26 cellular contexts compared by ENCODE assay signal in genomic region chr16:83742076-83742475, GRCh38.
DNase-seq lines count a peak whose midpoint lies in the region; ATAC-seq and TF ChIP-seq lines count a peak whose summit lies in the region.
"Had no signal": no experiment of that assay in that cellular context is flagged by ENCODE, and none has a peak within 500 bp of the region (broad histone marks: within the 10 kb centered on the region; RNA-seq: fewer than 3 reads in every experiment).

No MANE protein-coding gene starts in this region.

- H3K36me3 ChIP-seq in BE2C = no peaks in the 10 kb centered on the region
- H3K36me3 ChIP-seq: colonic mucosa, MG63, thyroid gland had no signal

- no peak for ATAC-seq in GM18502 (IDR thresholded peaks at IDR 0.05; ENCODE audit: poor library complexity, unreplicated experiment)
- ATAC-seq: CD8-positive, alpha-beta T cell; effector memory CD8-positive, alpha-beta T cell; GM12878; HCT116; naive thymus-derived CD8-positive, alpha-beta T cell; PC-3; Right ventricle myocardium inferior; stimulated activated naive CD8-positive, alpha-beta T cell treated with anti-CD3 and anti-CD28 coated beads, Interleukin-15, Interleukin-2, amounts not matched to agents 100 U/mL and 50 U/mL, for 24 hours had no signal

- DNase-seq in BE2C (no peak), amygdala (lab: John Stamatoyannopoulos, UW) (peak in 30 of 56 donors; percentile 6 to 64 (median 26)), inferior parietal cortex (ENCODE audit: extremely low spot score) (peak; percentile 13), posterior cingulate gyrus (peak in 8 of 10 donors; percentile 12 to 91 (median 44)), SKM-1 (lab: John Stamatoyannopoulos, UW; ENCODE audit: unreplicated experiment) (no peak)
- DNase-seq in activated CD4-positive, alpha-beta T cell treated with anti-CD3 and anti-CD28 coated beads, Interleukin-2, amount 50 U/mL, for 1 hour = no peak
- DNase-seq in NK-92 treated with Interleukin-12 subunit alpha and Interleukin-12 subunit beta, amount 100 ng/mL, for 24 hours (lab: John Stamatoyannopoulos, UW) = no peak
- DNase-seq: activated T-cell treated with anti-CD3 and anti-CD28 coated beads for 4 hours; aorta; CD8-positive, alpha-beta T cell; colonic mucosa; effector memory CD8-positive, alpha-beta T cell; kidney; MG63; naive thymus-derived CD8-positive, alpha-beta T cell; NCI-H1417; NCI-H2029 treated with DMSO at 0.1 percent for 48 hours; NCI-H524 treated with DMSO at 0.1 percent for 48 hours; PC-3; stimulated activated CD4-positive, alpha-beta T cell treated with anti-CD3 and anti-CD28 coated beads, Interleukin-1b, Interleukin-23, amount 100 ng/mL, for 48 hours; stimulated activated naive CD8-positive, alpha-beta T cell treated with anti-CD3 and anti-CD28 coated beads, Interleukin-15, Interleukin-2, amounts not matched to agents 100 U/mL and 50 U/mL, for 24 hours; thyroid gland had no signal

- TF ChIP-seq CTCF in BE2C (IDR thresholded peaks at IDR 0.05; ENCODE audit: low read depth, low read length) = no peak

- H3K4me1 ChIP-seq in BE2C = no peaks in the 10 kb centered on the region
- H3K4me1 ChIP-seq: colonic mucosa, thyroid gland had no signal

- H3K27me3 ChIP-seq in BE2C = no peaks in the 10 kb centered on the region
- H3K27me3 ChIP-seq: colonic mucosa, MG63, thyroid gland had no signal

- no peaks in the 10 kb centered on the region for H3K9me3 ChIP-seq in BE2C
- H3K9me3 ChIP-seq: colonic mucosa, MG63, thyroid gland had no signal

- intact Hi-C loops in posterior cingulate gyrus (cut with DNase I) = loop anchor here (5.0 kb wide), 1 partner anchor 65 kb away; the partner anchor contains the start of gene HSBP1

- H3K4me3 ChIP-seq in BE2C (ENCODE audit: low read depth, low read length) = 0 out of 2 replicates have a peak overlapping the region, but pooled peaks have one; percentile 16
- H3K4me3 ChIP-seq: colonic mucosa, GM12878, MG63, thyroid gland had no signal

Comparison
In these comparisons a context has a peak if more than half of its experiments do, and no peak if none do; other contexts are left out.
1. DNase-seq: peak in amygdala (30 of 56), inferior parietal cortex (single experiment) and posterior cingulate gyrus (8 of 10); none in BE2C (single experiment), activated CD4-positive, alpha-beta T cell treated with anti-CD3 and anti-CD28 coated beads, Interleukin-2, amount 50 U/mL, for 1 hour (single experiment), NK-92 treated with Interleukin-12 subunit alpha and Interleukin-12 subunit beta, amount 100 ng/mL, for 24 hours (single experiment) and SKM-1 (single experiment).